2 cellular contexts compared by ENCODE assay signal in genomic region chr6:20126102-20126752, GRCh38.
TF ChIP-seq lines count a peak whose summit lies in the region.

No MANE protein-coding gene starts in this region.

TF ChIP-seq in SK-N-SH, 30 proteins besides CTCF, POLR2A, EP300 and RAD21 (continued from another document):
- TF ChIP-seq USF2 (IDR thresholded peaks at IDR 0.05; ENCODE audit: borderline replicate concordance, low read depth, low read length), result no peak
- no peak for TF ChIP-seq FOXM1 (IDR thresholded peaks at IDR 0.05; ENCODE audit: low read depth)
- TF ChIP-seq, protein P1, sequence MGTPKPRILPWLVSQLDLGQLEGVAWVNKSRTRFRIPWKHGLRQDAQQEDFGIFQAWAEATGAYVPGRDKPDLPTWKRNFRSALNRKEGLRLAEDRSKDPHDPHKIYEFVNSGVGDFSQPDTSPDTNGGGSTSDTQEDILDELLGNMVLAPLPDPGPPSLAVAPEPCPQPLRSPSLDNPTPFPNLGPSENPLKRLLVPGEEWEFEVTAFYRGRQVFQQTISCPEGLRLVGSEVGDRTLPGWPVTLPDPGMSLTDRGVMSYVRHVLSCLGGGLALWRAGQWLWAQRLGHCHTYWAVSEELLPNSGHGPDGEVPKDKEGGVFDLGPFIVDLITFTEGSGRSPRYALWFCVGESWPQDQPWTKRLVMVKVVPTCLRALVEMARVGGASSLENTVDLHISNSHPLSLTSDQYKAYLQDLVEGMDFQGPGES (IDR thresholded peaks at IDR 0.05; ENCODE audit: low read depth, low read length), result no peak
- no peak for TF ChIP-seq SMC3 (IDR thresholded peaks at IDR 0.05; ENCODE audit: low read depth, low read length)
- TF ChIP-seq ZBTB33 (IDR thresholded peaks at IDR 0.05; ENCODE audit: borderline replicate concordance, low read depth), result no peak
- TF ChIP-seq TAF1 (IDR thresholded peaks at IDR 0.05; ENCODE audit: borderline replicate concordance, low read depth, low read length), result no peak

TF ChIP-seq in SK-N-SH treated with all-trans-retinoic acid at 6 μM for 48 hours, 23 proteins besides CTCF, POLR2A, EP300 and RAD21:
- TF ChIP-seq, protein P2, sequence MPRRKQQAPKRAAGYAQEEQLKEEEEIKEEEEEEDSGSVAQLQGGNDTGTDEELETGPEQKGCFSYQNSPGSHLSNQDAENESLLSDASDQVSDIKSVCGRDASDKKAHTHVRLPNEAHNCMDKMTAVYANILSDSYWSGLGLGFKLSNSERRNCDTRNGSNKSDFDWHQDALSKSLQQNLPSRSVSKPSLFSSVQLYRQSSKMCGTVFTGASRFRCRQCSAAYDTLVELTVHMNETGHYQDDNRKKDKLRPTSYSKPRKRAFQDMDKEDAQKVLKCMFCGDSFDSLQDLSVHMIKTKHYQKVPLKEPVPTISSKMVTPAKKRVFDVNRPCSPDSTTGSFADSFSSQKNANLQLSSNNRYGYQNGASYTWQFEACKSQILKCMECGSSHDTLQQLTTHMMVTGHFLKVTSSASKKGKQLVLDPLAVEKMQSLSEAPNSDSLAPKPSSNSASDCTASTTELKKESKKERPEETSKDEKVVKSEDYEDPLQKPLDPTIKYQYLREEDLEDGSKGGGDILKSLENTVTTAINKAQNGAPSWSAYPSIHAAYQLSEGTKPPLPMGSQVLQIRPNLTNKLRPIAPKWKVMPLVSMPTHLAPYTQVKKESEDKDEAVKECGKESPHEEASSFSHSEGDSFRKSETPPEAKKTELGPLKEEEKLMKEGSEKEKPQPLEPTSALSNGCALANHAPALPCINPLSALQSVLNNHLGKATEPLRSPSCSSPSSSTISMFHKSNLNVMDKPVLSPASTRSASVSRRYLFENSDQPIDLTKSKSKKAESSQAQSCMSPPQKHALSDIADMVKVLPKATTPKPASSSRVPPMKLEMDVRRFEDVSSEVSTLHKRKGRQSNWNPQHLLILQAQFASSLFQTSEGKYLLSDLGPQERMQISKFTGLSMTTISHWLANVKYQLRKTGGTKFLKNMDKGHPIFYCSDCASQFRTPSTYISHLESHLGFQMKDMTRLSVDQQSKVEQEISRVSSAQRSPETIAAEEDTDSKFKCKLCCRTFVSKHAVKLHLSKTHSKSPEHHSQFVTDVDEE (CRISPR knock-in tag; IDR thresholded peaks at IDR 0.05), result no peak
- no peak for TF ChIP-seq ZNF8 (CRISPR knock-in tag; IDR thresholded peaks at IDR 0.05)
- no peak for TF ChIP-seq CSDC2 (CRISPR knock-in tag; IDR thresholded peaks at IDR 0.05)
- TF ChIP-seq BACH2 (CRISPR knock-in tag; IDR thresholded peaks at IDR 0.05; ENCODE audit: borderline replicate concordance), result no peak
